ENCODE assay signal across 12 cellular contexts in the genomic region with DNA sequence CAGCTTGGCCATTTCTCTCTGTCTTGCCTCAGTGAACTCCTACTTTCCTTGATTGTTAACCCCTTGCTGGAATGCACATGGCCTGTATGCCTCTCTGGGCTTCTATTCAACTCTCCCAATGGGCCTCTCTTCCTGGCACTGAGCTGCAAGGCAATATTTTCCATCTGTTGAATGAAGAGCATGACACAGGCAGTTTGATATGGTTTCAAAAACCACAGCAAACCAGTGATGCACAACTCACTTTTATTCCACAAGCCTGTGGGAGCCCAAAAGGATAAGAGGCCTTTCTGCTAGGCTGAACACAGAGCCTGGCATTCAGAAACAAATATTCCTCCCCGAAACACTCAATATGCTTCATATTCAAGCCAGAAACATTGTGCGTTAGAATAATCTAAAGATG.
DNase-seq lines count a peak whose midpoint lies in the region; ATAC-seq, FAIRE-seq and TF ChIP-seq lines count a peak whose summit lies in the region.
"Had no signal": no experiment of that assay in that cellular context is flagged by ENCODE, and none has a peak within 500 bp of the region (broad histone marks: within the 10 kb centered on the region; RNA-seq: fewer than 3 reads in every experiment).

No MANE protein-coding gene starts in this region.

- peak overlapping the region in 8 of 10 donors; percentile 18 to 67 (median 40) for H3K27ac ChIP-seq in heart right ventricle
- H3K27ac ChIP-seq: colonic mucosa, lower lobe of right lung had no signal

- peak; percentile 51 for DNase-seq in HCEC 1CT
- DNase-seq in astrocyte of the spinal cord (ENCODE audit: low read depth, low spot score) = peak; percentile 68
- peak in 1 of 2 donors; percentile 6 for DNase-seq in heart right ventricle
- peak; percentile 87 for DNase-seq in renal cortical epithelial cell (ENCODE audit: low read depth)
- no peak for DNase-seq in stimulated activated CD4-positive, alpha-beta T cell treated with anti-CD3 and anti-CD28 coated beads, Interleukin-2, amount 100 ng/mL, for 48 hours
- no peak for DNase-seq in H54 (ENCODE audit: insufficient read length, low spot score)
- no peak for DNase-seq in KBM-7
- DNase-seq: activated naive CD4-positive, alpha-beta T cell treated with Interleukin-2 at 50 U/mL for 16 hours; colonic mucosa; lower lobe of right lung had no signal

- in situ Hi-C loops in astrocyte of the spinal cord (cut with HindIII; ENCODE audit: low sequenced_read_pairs) = no loop called here
- in situ Hi-C loops in KBM-7 (cut with MboI; ENCODE audit: low pct_unique_long_range_greater_than_20kb, low sequenced_read_pairs) = no loop called here

- H3K4me1 ChIP-seq in heart right ventricle = peaks cover 0 to 15% (median 0%) of the 10 kb centered on the region in 9 donors
- H3K4me1 ChIP-seq: colonic mucosa, lower lobe of right lung had no signal

- TF ChIP-seq CTCF in astrocyte of the spinal cord (IDR thresholded peaks at IDR 0.05; ENCODE audit: low read depth, low read length) = no peak
- no peak for TF ChIP-seq CTCF in heart right ventricle (IDR thresholded peaks at IDR 0.05)

- no peaks in the 10 kb centered on the region for H3K27me3 ChIP-seq in heart right ventricle
- H3K27me3 ChIP-seq: colonic mucosa had no signal

- WGBS in heart right ventricle, 2 donors = 68 to 80% methylated on average over 2 of the region's 2 CpGs

- no peak overlapping the region for H3K4me3 ChIP-seq in astrocyte of the spinal cord (ENCODE audit: low read depth, low read length)
- no peak overlapping the region for H3K4me3 ChIP-seq in heart right ventricle
- H3K4me3 ChIP-seq: colonic mucosa, lower lobe of right lung had no signal

- peak in 7 of 8 donors; percentile 44 to 76 (median 61) for ATAC-seq in heart right ventricle
- no peak for ATAC-seq in HG03520 (IDR thresholded peaks at IDR 0.05; ENCODE audit: unreplicated experiment)
- ATAC-seq: lower lobe of right lung had no signal

- intact Hi-C loops in heart right ventricle (cut with DNase I) = no loop called here

- H3K36me3 ChIP-seq in heart right ventricle = no peaks in the 10 kb centered on the region
- H3K36me3 ChIP-seq: colonic mucosa, lower lobe of right lung had no signal

- H3K9me3 ChIP-seq in heart right ventricle = no peaks in the 10 kb centered on the region
- H3K9me3 ChIP-seq: colonic mucosa, lower lobe of right lung had no signal

- TF ChIP-seq POLR2A in H54 (IDR thresholded peaks at IDR 0.05; ENCODE audit: low read depth, low read length) = no peak

- FAIRE-seq in H54 (lab: Jason Lieb, UNC) = no peak
- FAIRE-seq: RCC 7860 had no signal

Comparison
In these comparisons a context has a peak if more than half of its experiments do, and no peak if none do; other contexts are left out.
1. DNase-seq: peak in HCEC 1CT (single experiment), astrocyte of the spinal cord (single experiment) and renal cortical epithelial cell (single experiment); none in stimulated activated CD4-positive, alpha-beta T cell treated with anti-CD3 and anti-CD28 coated beads, Interleukin-2, amount 100 ng/mL, for 48 hours (0 of 2), H54 (single experiment) and KBM-7 (single experiment).